In genomic region chr4:189436207-189436606, GRCh38 we compare ENCODE assay signal across 17 cellular contexts.
DNase-seq lines count a peak whose midpoint lies in the region; ATAC-seq and TF ChIP-seq lines count a peak whose summit lies in the region.
"Had no signal": no experiment of that assay in that cellular context is flagged by ENCODE, and none has a peak within 500 bp of the region (broad histone marks: within the 10 kb centered on the region; RNA-seq: fewer than 3 reads in every experiment).

No MANE protein-coding gene starts in this region.

- POLR2A ChIA-PET in SK-N-SH (lab: Yijun Ruan, JAX): no interaction called here

- no peaks in the 10 kb centered on the region for H4K20me1 ChIP-seq in SK-N-SH (ENCODE audit: insufficient read depth)

- CTCF ChIA-PET in SK-N-SH (lab: Yijun Ruan, JAX): interaction anchor here (0.9 to 1.5 kb wide), 3 partner anchors 14 to 405 kb away, joined by 3 to 6 read pairs (median 5); no protein-coding TSS in a partner anchor

- no peak for TF ChIP-seq POLR2A in body of pancreas (IDR thresholded peaks at IDR 0.05)

- no peak overlapping the region for H2AFZ ChIP-seq in SK-N-SH (ENCODE audit: low read depth)

- no peaks in the 10 kb centered on the region for H3K4me1 Mint-ChIP-seq in type B pancreatic cell (ENCODE audit: unreplicated experiment)

- peak; percentile 24; the same call in 1 of the 2 replicates for TF ChIP-seq CTCF in SK-N-SH (IDR thresholded peaks at IDR 0.05)
- peak in 6 of 7 experiments; percentile 13 to 43 (median 21) for TF ChIP-seq CTCF in body of pancreas (IDR thresholded peaks at IDR 0.05)
- TF ChIP-seq CTCF in type B pancreatic cell (conservative IDR thresholded peaks at IDR 0.05): peak; percentile 42

- H3K4me3 ChIP-seq in SK-N-SH (ENCODE audit: low read depth in 2 of 2, low read length in 1 of 2) (no peak overlapping the region), body of pancreas (no peak overlapping the region)
- H3K4me3 ChIP-seq: skin epidermis had no signal

- no peaks in the 10 kb centered on the region for H3K9me3 ChIP-seq in SK-N-SH
- H3K9me3 ChIP-seq in body of pancreas: no peaks in the 10 kb centered on the region

- H3K9ac ChIP-seq in SK-N-SH: no peak overlapping the region

- H3K36me3 ChIP-seq in SK-N-SH (replicated peaks in 1 of 2; ENCODE audit: control insufficient read depth in 1 of 2, insufficient read depth in 2 of 2, low read length in 1 of 2) (no peaks in the 10 kb centered on the region), body of pancreas (replicated peaks in 1 of 2; ENCODE audit: insufficient read depth in 1 of 2, low read depth in 2 of 2) (no peaks in the 10 kb centered on the region)

- TF ChIP-seq EP300 in SK-N-SH (IDR thresholded peaks at IDR 0.05; ENCODE audit: borderline replicate concordance in 1 of 2, low read depth in 1 of 2, low read length in 1 of 2): no peak

- peaks cover 12% of the 10 kb centered on the region for H3K9me3 Mint-ChIP-seq in type B pancreatic cell

- ATAC-seq in SK-N-SH treated with all-trans-retinoic acid at 6 μM for 48 hours (no peak), body of pancreas (no peak)

- H3K4me2 ChIP-seq in SK-N-SH: no peak overlapping the region

- no peaks in the 10 kb centered on the region for H3K9me2 ChIP-seq in SK-N-SH

- H3K27ac Mint-ChIP-seq in type B pancreatic cell: no peak overlapping the region

- H3K27me3 ChIP-seq in SK-N-SH (ENCODE audit: insufficient read depth) (no peaks in the 10 kb centered on the region), body of pancreas (no peaks in the 10 kb centered on the region)

- H3K4me1 ChIP-seq in SK-N-SH (ENCODE audit: control insufficient read depth in 1 of 2, insufficient read depth in 2 of 2, low read depth in 1 of 2, low read length in 1 of 2) (no peaks in the 10 kb centered on the region), body of pancreas (no peaks in the 10 kb centered on the region)

- no peaks in the 10 kb centered on the region for H3K36me3 Mint-ChIP-seq in type B pancreatic cell

- DNase-seq in SK-N-SH (peak; percentile 5), NAMALWA (ENCODE audit: low spot score) (peak; percentile 5), body of pancreas (peak in 1 of 4 donors; percentile 36), type B pancreatic cell (ENCODE audit: extremely low spot score, unreplicated experiment) (no peak), AG20443 (ENCODE audit: low spot score) (no peak), activated T-cell treated with anti-CD3 and anti-CD28 coated beads for 4 hours (no peak)
- DNase-seq in activated T-cell treated with anti-CD3 and anti-CD28 coated beads, Interleukin-2, amount 50 U/mL, for 1 hour: no peak
- DNase-seq: activated CD4-positive, alpha-beta T cell treated with anti-CD3 and anti-CD28 coated beads for 48 hours; activated T-cell treated with anti-CD3 and anti-CD28 coated beads, Interleukin-2, amount 50 U/mL, for 48 hours; amniotic stem cell; kidney glomerular epithelial cell; NCI-H1092 treated with DMSO at 0.1 percent for 48 hours; NCI-H345; stimulated activated naive CD4-positive, alpha-beta T cell treated with Interleukin-2 at 50 U/mL for 16 hours had no signal

- H3K79me2 ChIP-seq in SK-N-SH (ENCODE audit: insufficient read depth): no peaks in the 10 kb centered on the region

- 10% methylated on average over 3 of the region's 3 CpGs for WGBS in SK-N-SH (ENCODE audit: low lambda C conversion rate)
- 30 to 44% methylated on average over 3 of the region's 3 CpGs for WGBS in body of pancreas, 2 donors

- peak; percentile 19; the same call in 1 of the 2 replicates for TF ChIP-seq RAD21 in SK-N-SH (IDR thresholded peaks at IDR 0.05; ENCODE audit: low read length)

- H3K27ac ChIP-seq in SK-N-SH (ENCODE audit: low read depth in 2 of 2, low read length in 1 of 2): no peak overlapping the region
- no peak overlapping the region for H3K27ac ChIP-seq in body of pancreas
- H3K27ac ChIP-seq: epithelial cell of prostate, skin epidermis had no signal

- no peak overlapping the region for H3K4me3 Mint-ChIP-seq in type B pancreatic cell

- no peaks in the 10 kb centered on the region for H3K27me3 Mint-ChIP-seq in type B pancreatic cell

- no peaks in the 10 kb centered on the region for H3F3A ChIP-seq in SK-N-SH (replicated peaks; ENCODE audit: insufficient read depth)

- intact Hi-C loops in body of pancreas (cut with DNase I): no loop called here

TF ChIP-seq in SK-N-SH, 30 proteins besides CTCF, POLR2A, EP300 and RAD21:
- TF ChIP-seq PBX3 (IDR thresholded peaks at IDR 0.05) (no peak), MEF2A (IDR thresholded peaks at IDR 0.05; ENCODE audit: borderline replicate concordance, low read depth) (no peak), JUND (IDR thresholded peaks at IDR 0.05) (no peak), SIN3A (IDR thresholded peaks at IDR 0.05; ENCODE audit: borderline replicate concordance, low read depth, low read length) (no peak), GABPA (IDR thresholded peaks at IDR 0.05; ENCODE audit: low read depth) (no peak), YY1 (IDR thresholded peaks at IDR 0.05; ENCODE audit: low read depth) (no peak), USF2 (IDR thresholded peaks at IDR 0.05; ENCODE audit: borderline replicate concordance, low read depth, low read length) (no peak), SMC3 (IDR thresholded peaks at IDR 0.05; ENCODE audit: low read depth, low read length) (no peak), EZH2phosphoT487 (IDR thresholded peaks at IDR 0.05; ENCODE audit: borderline replicate concordance, low read depth) (no peak), GATA2 (CRISPR knock-in tag; IDR thresholded peaks at IDR 0.05) (no peak), POLR2AphosphoS5 (IDR thresholded peaks at IDR 0.05; ENCODE audit: low read depth, low read length) (no peak), RCOR1 (IDR thresholded peaks at IDR 0.05; ENCODE audit: low read length) (no peak)

TF ChIP-seq in SK-N-SH treated with all-trans-retinoic acid at 6 μM for 48 hours, 23 proteins besides CTCF, POLR2A, EP300 and RAD21 (continues in another document):
- TF ChIP-seq PATZ1 (CRISPR knock-in tag; IDR thresholded peaks at IDR 0.05; ENCODE audit: borderline replicate concordance) (no peak), ZC3H10 (CRISPR knock-in tag; IDR thresholded peaks at IDR 0.05) (no peak), TSHZ2 (CRISPR knock-in tag; IDR thresholded peaks at IDR 0.05) (no peak), CREB5 (CRISPR knock-in tag; IDR thresholded peaks at IDR 0.05; ENCODE audit: low read depth) (no peak), CSRNP3 (CRISPR knock-in tag; IDR thresholded peaks at IDR 0.05) (no peak)

Comparison
In these comparisons a context has a peak if more than half of its experiments do, and no peak if none do; other contexts are left out.
1. DNase-seq: peak in SK-N-SH (single experiment) and NAMALWA (single experiment); none in type B pancreatic cell (single experiment), activated T-cell treated with anti-CD3 and anti-CD28 coated beads, Interleukin-2, amount 50 U/mL, for 1 hour (single experiment), AG20443 (single experiment) and activated T-cell treated with anti-CD3 and anti-CD28 coated beads for 4 hours (single experiment).
2. Peak in every context shown above with its lines, with median percentiles within 50 percentile points of each other: CTCF ChIP-seq.